Comparison of ENCODE assay signal across 1 cellular context in genomic region chr14:47179906-47180305, GRCh38.
TF ChIP-seq lines count a peak whose summit lies in the region.

No MANE protein-coding gene starts in this region.

TF ChIP-seq in GM23338, 12 proteins besides CTCF, POLR2A, EP300 and RAD21 (continued from another document):
- TF ChIP-seq, protein P1, sequence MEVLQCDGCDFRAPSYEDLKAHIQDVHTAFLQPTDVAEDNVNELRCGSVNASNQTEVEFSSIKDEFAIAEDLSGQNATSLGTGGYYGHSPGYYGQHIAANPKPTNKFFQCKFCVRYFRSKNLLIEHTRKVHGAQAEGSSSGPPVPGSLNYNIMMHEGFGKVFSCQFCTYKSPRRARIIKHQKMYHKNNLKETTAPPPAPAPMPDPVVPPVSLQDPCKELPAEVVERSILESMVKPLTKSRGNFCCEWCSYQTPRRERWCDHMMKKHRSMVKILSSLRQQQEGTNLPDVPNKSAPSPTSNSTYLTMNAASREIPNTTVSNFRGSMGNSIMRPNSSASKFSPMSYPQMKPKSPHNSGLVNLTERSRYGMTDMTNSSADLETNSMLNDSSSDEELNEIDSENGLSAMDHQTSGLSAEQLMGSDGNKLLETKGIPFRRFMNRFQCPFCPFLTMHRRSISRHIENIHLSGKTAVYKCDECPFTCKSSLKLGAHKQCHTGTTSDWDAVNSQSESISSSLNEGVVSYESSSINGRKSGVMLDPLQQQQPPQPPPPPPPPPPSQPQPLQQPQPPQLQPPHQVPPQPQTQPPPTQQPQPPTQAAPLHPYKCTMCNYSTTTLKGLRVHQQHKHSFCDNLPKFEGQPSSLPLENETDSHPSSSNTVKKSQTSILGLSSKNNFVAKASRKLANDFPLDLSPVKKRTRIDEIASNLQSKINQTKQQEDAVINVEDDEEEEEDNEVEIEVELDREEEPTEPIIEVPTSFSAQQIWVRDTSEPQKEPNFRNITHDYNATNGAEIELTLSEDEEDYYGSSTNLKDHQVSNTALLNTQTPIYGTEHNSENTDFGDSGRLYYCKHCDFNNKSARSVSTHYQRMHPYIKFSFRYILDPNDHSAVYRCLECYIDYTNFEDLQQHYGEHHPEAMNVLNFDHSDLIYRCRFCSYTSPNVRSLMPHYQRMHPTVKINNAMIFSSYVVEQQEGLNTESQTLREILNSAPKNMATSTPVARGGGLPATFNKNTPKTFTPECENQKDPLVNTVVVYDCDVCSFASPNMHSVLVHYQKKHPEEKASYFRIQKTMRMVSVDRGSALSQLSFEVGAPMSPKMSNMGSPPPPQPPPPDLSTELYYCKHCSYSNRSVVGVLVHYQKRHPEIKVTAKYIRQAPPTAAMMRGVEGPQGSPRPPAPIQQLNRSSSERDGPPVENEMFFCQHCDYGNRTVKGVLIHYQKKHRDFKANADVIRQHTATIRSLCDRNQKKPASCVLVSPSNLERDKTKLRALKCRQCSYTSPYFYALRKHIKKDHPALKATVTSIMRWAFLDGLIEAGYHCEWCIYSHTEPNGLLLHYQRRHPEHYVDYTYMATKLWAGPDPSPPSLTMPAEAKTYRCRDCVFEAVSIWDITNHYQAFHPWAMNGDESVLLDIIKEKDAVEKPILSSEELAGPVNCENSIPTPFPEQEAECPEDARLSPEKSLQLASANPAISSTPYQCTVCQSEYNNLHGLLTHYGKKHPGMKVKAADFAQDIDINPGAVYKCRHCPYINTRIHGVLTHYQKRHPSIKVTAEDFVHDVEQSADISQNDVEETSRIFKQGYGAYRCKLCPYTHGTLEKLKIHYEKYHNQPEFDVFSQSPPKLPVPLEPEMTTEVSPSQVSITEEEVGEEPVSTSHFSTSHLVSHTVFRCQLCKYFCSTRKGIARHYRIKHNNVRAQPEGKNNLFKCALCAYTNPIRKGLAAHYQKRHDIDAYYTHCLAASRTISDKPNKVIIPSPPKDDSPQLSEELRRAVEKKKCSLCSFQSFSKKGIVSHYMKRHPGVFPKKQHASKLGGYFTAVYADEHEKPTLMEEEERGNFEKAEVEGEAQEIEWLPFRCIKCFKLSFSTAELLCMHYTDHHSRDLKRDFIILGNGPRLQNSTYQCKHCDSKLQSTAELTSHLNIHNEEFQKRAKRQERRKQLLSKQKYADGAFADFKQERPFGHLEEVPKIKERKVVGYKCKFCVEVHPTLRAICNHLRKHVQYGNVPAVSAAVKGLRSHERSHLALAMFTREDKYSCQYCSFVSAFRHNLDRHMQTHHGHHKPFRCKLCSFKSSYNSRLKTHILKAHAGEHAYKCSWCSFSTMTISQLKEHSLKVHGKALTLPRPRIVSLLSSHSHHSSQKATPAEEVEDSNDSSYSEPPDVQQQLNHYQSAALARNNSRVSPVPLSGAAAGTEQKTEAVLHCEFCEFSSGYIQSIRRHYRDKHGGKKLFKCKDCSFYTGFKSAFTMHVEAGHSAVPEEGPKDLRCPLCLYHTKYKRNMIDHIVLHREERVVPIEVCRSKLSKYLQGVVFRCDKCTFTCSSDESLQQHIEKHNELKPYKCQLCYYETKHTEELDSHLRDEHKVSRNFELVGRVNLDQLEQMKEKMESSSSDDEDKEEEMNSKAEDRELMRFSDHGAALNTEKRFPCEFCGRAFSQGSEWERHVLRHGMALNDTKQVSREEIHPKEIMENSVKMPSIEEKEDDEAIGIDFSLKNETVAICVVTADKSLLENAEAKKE (CRISPR knock-in tag; IDR thresholded peaks at IDR 0.05): no peak
- TF ChIP-seq, protein P2, sequence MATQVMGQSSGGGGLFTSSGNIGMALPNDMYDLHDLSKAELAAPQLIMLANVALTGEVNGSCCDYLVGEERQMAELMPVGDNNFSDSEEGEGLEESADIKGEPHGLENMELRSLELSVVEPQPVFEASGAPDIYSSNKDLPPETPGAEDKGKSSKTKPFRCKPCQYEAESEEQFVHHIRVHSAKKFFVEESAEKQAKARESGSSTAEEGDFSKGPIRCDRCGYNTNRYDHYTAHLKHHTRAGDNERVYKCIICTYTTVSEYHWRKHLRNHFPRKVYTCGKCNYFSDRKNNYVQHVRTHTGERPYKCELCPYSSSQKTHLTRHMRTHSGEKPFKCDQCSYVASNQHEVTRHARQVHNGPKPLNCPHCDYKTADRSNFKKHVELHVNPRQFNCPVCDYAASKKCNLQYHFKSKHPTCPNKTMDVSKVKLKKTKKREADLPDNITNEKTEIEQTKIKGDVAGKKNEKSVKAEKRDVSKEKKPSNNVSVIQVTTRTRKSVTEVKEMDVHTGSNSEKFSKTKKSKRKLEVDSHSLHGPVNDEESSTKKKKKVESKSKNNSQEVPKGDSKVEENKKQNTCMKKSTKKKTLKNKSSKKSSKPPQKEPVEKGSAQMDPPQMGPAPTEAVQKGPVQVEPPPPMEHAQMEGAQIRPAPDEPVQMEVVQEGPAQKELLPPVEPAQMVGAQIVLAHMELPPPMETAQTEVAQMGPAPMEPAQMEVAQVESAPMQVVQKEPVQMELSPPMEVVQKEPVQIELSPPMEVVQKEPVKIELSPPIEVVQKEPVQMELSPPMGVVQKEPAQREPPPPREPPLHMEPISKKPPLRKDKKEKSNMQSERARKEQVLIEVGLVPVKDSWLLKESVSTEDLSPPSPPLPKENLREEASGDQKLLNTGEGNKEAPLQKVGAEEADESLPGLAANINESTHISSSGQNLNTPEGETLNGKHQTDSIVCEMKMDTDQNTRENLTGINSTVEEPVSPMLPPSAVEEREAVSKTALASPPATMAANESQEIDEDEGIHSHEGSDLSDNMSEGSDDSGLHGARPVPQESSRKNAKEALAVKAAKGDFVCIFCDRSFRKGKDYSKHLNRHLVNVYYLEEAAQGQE (IDR thresholded peaks at IDR 0.05; ENCODE audit: unreplicated experiment): no peak
- TF ChIP-seq ZNF114 (CRISPR knock-in tag; IDR thresholded peaks at IDR 0.05): no peak
- TF ChIP-seq ZNF331 (CRISPR knock-in tag; IDR thresholded peaks at IDR 0.05; ENCODE audit: low read depth): no peak
- no peak for TF ChIP-seq NANOG (IDR thresholded peaks at IDR 0.05; ENCODE audit: borderline replicate concordance)
- no peak for TF ChIP-seq EZH2phosphoT487 (IDR thresholded peaks at IDR 0.05; ENCODE audit: unreplicated experiment)
- TF ChIP-seq POLR2AphosphoS5 (IDR thresholded peaks at IDR 0.05; ENCODE audit: low read depth): no peak
